In the genomic region with DNA sequence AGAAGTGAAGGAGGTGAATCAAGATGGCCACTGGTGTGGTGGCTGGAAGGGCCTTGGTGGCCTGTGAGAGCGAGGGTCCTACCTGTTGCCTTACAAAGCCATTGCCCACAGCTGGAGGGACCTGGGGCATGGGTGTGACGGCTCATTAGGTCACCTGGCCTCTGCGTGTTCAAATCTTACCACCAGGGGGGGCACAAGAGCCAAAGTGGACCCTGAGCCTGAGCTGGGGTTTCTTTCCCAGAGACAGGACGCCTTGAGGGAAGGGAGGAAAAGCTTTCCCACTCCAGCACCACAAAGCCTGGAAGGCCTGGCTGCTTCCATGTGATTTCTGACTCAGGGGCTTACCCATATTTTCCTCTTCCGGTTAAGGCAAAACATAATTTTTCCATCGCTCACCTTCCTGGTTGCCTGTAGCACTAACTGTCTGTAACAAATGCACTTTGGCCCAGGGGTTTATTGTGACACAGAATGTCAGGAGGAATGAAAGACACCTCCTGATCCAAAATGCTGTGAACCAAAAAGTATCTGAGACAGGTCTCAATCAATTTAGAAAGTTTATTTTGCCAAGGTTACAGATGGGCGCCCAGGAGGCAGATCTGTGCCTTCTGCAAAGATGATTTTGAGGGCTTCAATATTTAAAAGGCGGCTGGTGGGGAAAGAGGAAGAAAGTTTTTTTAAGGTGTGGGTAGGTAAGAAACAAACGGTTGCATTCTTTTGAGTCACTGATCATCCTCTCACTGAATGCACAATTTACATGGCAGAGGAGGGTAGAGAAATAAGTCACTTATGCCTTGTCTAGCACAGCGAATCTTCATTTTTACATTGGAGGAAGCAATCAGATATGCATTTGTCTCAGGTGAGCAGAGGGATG, we compare ENCODE assay signal across 8 cellular contexts. TPM values are rescaled to one million over a fixed set of nuclear protein-coding genes. Genes with fewer than 3 reads are reported as not detected.
DNase-seq lines count a peak whose midpoint lies in the region; ATAC-seq and TF ChIP-seq lines count a peak whose summit lies in the region.

No MANE protein-coding gene starts in this region.

- no peaks in the 10 kb centered on the region; the same call in 1 of the 2 replicates for H3K36me3 ChIP-seq in BE2C
- H3K36me3 ChIP-seq in right lobe of liver, result no peaks in the 10 kb centered on the region

- intact Hi-C loops in right lobe of liver (cut with DNase I), result loop anchor here in 1 of 2 donors (5.0 kb wide), 1 partner anchor 76 kb away; no protein-coding TSS in a partner anchor

- peak overlapping the region; percentile 19 to 74 for H3K27ac ChIP-seq in coronary artery
- peak overlapping the region; percentile 64 to 68 (median 67) for H3K27ac ChIP-seq in right lobe of liver

- ATAC-seq in GM21576 (IDR thresholded peaks at IDR 0.05; ENCODE audit: unreplicated experiment), result peak; percentile 65
- ATAC-seq in right lobe of liver, result peak; percentile 87 to 94 (median 90)
- ATAC-seq in HG03097 (IDR thresholded peaks at IDR 0.05; ENCODE audit: low FRiP score, unreplicated experiment), result no peak

- H3K27me3 ChIP-seq in BE2C (no peaks in the 10 kb centered on the region), right lobe of liver (no peaks in the 10 kb centered on the region)

- no peak overlapping the region for H3K4me3 ChIP-seq in BE2C (ENCODE audit: low read depth, low read length)
- no peak overlapping the region for H3K4me3 ChIP-seq in coronary artery
- H3K4me3 ChIP-seq in right lobe of liver, result no peak overlapping the region

- DNase-seq in BE2C, result peak; percentile 89
- peak; percentile 82 for DNase-seq in NCI-H2171 (lab: John Stamatoyannopoulos, UW)
- peak; percentile 70 to 83 for DNase-seq in activated CD4-positive, alpha-beta T cell treated with anti-CD3 and anti-CD28 coated beads for 4 hours
- peak; percentile 92 for DNase-seq in coronary artery (ENCODE audit: low spot score)
- DNase-seq in right lobe of liver, result peak; percentile 76 to 89 (median 84)
- DNase-seq in stimulated activated CD4-positive, alpha-beta T cell treated with anti-CD3 and anti-CD28 coated beads, Interleukin-4, amount 100 ng/mL, for 24 hours, result peak; percentile 82

- WGBS in right lobe of liver (ENCODE audit: insufficient coverage, low coverage, low lambda C conversion rate, missing lambda C conversion rate), result 30% methylated on average over 10 of the region's 10 CpGs

- TF ChIP-seq CTCF in BE2C (IDR thresholded peaks at IDR 0.05; ENCODE audit: low read depth, low read length) (peak; percentile 95), coronary artery (IDR thresholded peaks at IDR 0.05) (peak; percentile 92), right lobe of liver (IDR thresholded peaks at IDR 0.05) (peak; percentile 84 to 96 (median 92))

- H3K4me1 ChIP-seq in BE2C (peaks cover 17% of the 10 kb centered on the region), right lobe of liver (peaks cover 0 to 10% (median 3%) of the 10 kb centered on the region in 4 donors)

- TF ChIP-seq POLR2A in right lobe of liver (IDR thresholded peaks at IDR 0.05), result no peak

- H3K9me3 ChIP-seq in BE2C (no peaks in the 10 kb centered on the region), right lobe of liver (no peaks in the 10 kb centered on the region)

RNA-seq across cellular contexts. Expression of a gene that starts 4.3 kb away (rescaled TPM):
- 26.6 TPM for polyA plus RNA-seq in BE2C (2012; ENCODE audit: insufficient read depth, insufficient read length, low read depth)
- total RNA-seq in right lobe of liver, result 10 to 100 TPM; 17.2 to 65.7 (median 34.2) TPM
